Comparison of ENCODE assay signal across 20 cellular contexts in genomic region chr22:17880468-17880867, GRCh38.
DNase-seq lines count a peak whose midpoint lies in the region; ATAC-seq and TF ChIP-seq lines count a peak whose summit lies in the region.
"Had no signal": no experiment of that assay in that cellular context is flagged by ENCODE, and none has a peak within 500 bp of the region (broad histone marks: within the 10 kb centered on the region; RNA-seq: fewer than 3 reads in every experiment).

No MANE protein-coding gene starts in this region.

- H3K9me3 ChIP-seq in BLaER1 (no peaks in the 10 kb centered on the region), skeletal muscle tissue (ENCODE audit: control insufficient read depth in 3 of 3, low read length in 3 of 3) (no peaks in the 10 kb centered on the region), osteoblast (ENCODE audit: low read depth, low read length) (no peaks in the 10 kb centered on the region)

- 0 out of 2 replicates have a peak overlapping the region, but pooled peaks have one; percentile 2 for H3K9ac ChIP-seq in BLaER1
- peak overlapping the region in 2 of 3 donors; percentile 27 to 65 for H3K9ac ChIP-seq in skeletal muscle tissue (ENCODE audit: low read depth in 1 of 3, low read length in 3 of 3)
- H3K9ac ChIP-seq: BLaER1 treated with 17β-estradiol and CSF1 and Interleukin-3, amounts not matched to agents 10 nM and 100 nM; GM23248 had no signal

- H3K27ac Mint-ChIP-seq in activated CD8-positive, alpha-beta T cell treated with anti-CD3 and anti-CD28 coated beads, Interleukin-2, amount 10 ng/mL, durations not matched to agents 7 days and 5 days, result peak overlapping the region; percentile 31
- H3K27ac Mint-ChIP-seq in activated CD8-positive, alpha-beta T cell treated with anti-CD3 and anti-CD28 coated beads for 36 hours, result no peak overlapping the region
- peak overlapping the region; percentile 61 for H3K27ac Mint-ChIP-seq in nephron progenitor cell
- H3K27ac Mint-ChIP-seq: B cell; CD4-positive, alpha-beta T cell; CD8-positive, alpha-beta memory T cell had no signal

- no peak overlapping the region for H2AFZ ChIP-seq in osteoblast (ENCODE audit: low read length)
- H2AFZ ChIP-seq: GM23248 had no signal

- no peak for ATAC-seq in activated CD8-positive, alpha-beta T cell treated with anti-CD3 and anti-CD28 coated beads, Interleukin-2, amount 10 ng/mL, durations not matched to agents 7 days and 5 days
- no peak for ATAC-seq in activated CD8-positive, alpha-beta T cell treated with anti-CD3 and anti-CD28 coated beads for 36 hours
- ATAC-seq in HG03565 (IDR thresholded peaks at IDR 0.05; ENCODE audit: unreplicated experiment), result no peak
- ATAC-seq: GM12878 had no signal

- H3K27me3 ChIP-seq in BLaER1 (no peaks in the 10 kb centered on the region), skeletal muscle tissue (ENCODE audit: control insufficient read depth in 3 of 3, insufficient read depth in 3 of 3, low read length in 3 of 3) (no peaks in the 10 kb centered on the region), osteoblast (ENCODE audit: insufficient read depth, low read length) (no peaks in the 10 kb centered on the region)
- H3K27me3 ChIP-seq: BLaER1 treated with 17β-estradiol and CSF1 and Interleukin-3, amounts not matched to agents 10 nM and 100 nM had no signal

- POLR2A ChIA-PET in activated CD8-positive, alpha-beta T cell treated with anti-CD3 and anti-CD28 coated beads, Interleukin-2, amount 10 ng/mL, durations not matched to agents 7 days and 5 days (lab: Charles Lee), result no interaction called here
- POLR2A ChIA-PET in activated CD8-positive, alpha-beta T cell treated with anti-CD3 and anti-CD28 coated beads for 36 hours (lab: Charles Lee), result no interaction called here

- H3K4me1 Mint-ChIP-seq in activated CD8-positive, alpha-beta T cell treated with anti-CD3 and anti-CD28 coated beads, Interleukin-2, amount 10 ng/mL, durations not matched to agents 7 days and 5 days (ENCODE audit: low read depth), result no peaks in the 10 kb centered on the region
- H3K4me1 Mint-ChIP-seq in activated CD8-positive, alpha-beta T cell treated with anti-CD3 and anti-CD28 coated beads for 36 hours (ENCODE audit: low read depth), result no peaks in the 10 kb centered on the region
- peaks cover 23% of the 10 kb centered on the region for H3K4me1 Mint-ChIP-seq in nephron progenitor cell
- H3K4me1 Mint-ChIP-seq: B cell; CD14-positive monocyte; CD8-positive, alpha-beta memory T cell had no signal

- CTCF ChIA-PET in activated CD8-positive, alpha-beta T cell treated with anti-CD3 and anti-CD28 coated beads, Interleukin-2, amount 10 ng/mL, durations not matched to agents 7 days and 5 days (lab: Charles Lee), result interaction anchor here (2.5 kb wide), 1 partner anchor 12 kb away, joined by 5 read pairs; no protein-coding TSS in a partner anchor
- CTCF ChIA-PET in activated CD8-positive, alpha-beta T cell treated with anti-CD3 and anti-CD28 coated beads for 36 hours (lab: Charles Lee), result no interaction called here

- no peaks in the 10 kb centered on the region for H3K27me3 Mint-ChIP-seq in activated CD8-positive, alpha-beta T cell treated with anti-CD3 and anti-CD28 coated beads, Interleukin-2, amount 10 ng/mL, durations not matched to agents 7 days and 5 days (ENCODE audit: low read depth)
- H3K27me3 Mint-ChIP-seq in activated CD8-positive, alpha-beta T cell treated with anti-CD3 and anti-CD28 coated beads for 36 hours, result no peaks in the 10 kb centered on the region
- peaks cover 4% of the 10 kb centered on the region for H3K27me3 Mint-ChIP-seq in nephron progenitor cell (ENCODE audit: low read depth, poor library complexity)
- H3K27me3 Mint-ChIP-seq: B cell; CD4-positive, alpha-beta T cell; CD8-positive, alpha-beta memory T cell had no signal

- peaks cover 92% of the 10 kb centered on the region for H3K36me3 ChIP-seq in BLaER1
- H3K36me3 ChIP-seq in skeletal muscle tissue (ENCODE audit: control insufficient read depth in 3 of 3, insufficient read depth in 3 of 3, low read length in 3 of 3), result peaks cover 38 to 46% (median 46%) of the 10 kb centered on the region in 3 donors
- peaks cover 39% of the 10 kb centered on the region for H3K36me3 ChIP-seq in osteoblast (ENCODE audit: insufficient read depth, low read length)

- H3K4me3 ChIP-seq in BLaER1 (no peak overlapping the region), skeletal muscle tissue (ENCODE audit: low read length in 3 of 3) (peak overlapping the region in 1 of 3 donors; percentile 17), osteoblast (ENCODE audit: insufficient read depth, low read length) (no peak overlapping the region)
- H3K4me3 ChIP-seq: BLaER1 treated with 17β-estradiol and CSF1 and Interleukin-3, amounts not matched to agents 10 nM and 100 nM; GM12878; GM23248 had no signal

- no peaks in the 10 kb centered on the region for H3K9me3 Mint-ChIP-seq in activated CD8-positive, alpha-beta T cell treated with anti-CD3 and anti-CD28 coated beads, Interleukin-2, amount 10 ng/mL, durations not matched to agents 7 days and 5 days (ENCODE audit: insufficient read depth)
- no peaks in the 10 kb centered on the region for H3K9me3 Mint-ChIP-seq in activated CD8-positive, alpha-beta T cell treated with anti-CD3 and anti-CD28 coated beads for 36 hours
- no peaks in the 10 kb centered on the region for H3K9me3 Mint-ChIP-seq in nephron progenitor cell
- H3K9me3 Mint-ChIP-seq: CD14-positive monocyte; CD4-positive, alpha-beta T cell; CD8-positive, alpha-beta memory T cell had no signal

- no peak for TF ChIP-seq CTCF in activated CD8-positive, alpha-beta T cell treated with anti-CD3 and anti-CD28 coated beads for 36 hours (IDR thresholded peaks at IDR 0.05)
- TF ChIP-seq CTCF in nephron progenitor cell (IDR thresholded peaks at IDR 0.05), result no peak
- TF ChIP-seq CTCF in osteoblast (IDR thresholded peaks at IDR 0.05; ENCODE audit: extremely low read depth, low read depth, low read length), result no peak

- peaks cover 26% of the 10 kb centered on the region for H3K4me1 ChIP-seq in BLaER1
- H3K4me1 ChIP-seq in skeletal muscle tissue (ENCODE audit: control insufficient read depth in 3 of 3, insufficient read depth in 3 of 3, low read length in 3 of 3), result peaks cover 39 to 63% (median 49%) of the 10 kb centered on the region in 3 donors
- no peaks in the 10 kb centered on the region for H3K4me1 ChIP-seq in osteoblast (ENCODE audit: insufficient read depth, low read length)

- H3K27ac ChIP-seq in BLaER1 (no peak overlapping the region), skeletal muscle tissue (ENCODE audit: low read depth, low read length) (peak overlapping the region; percentile 79), osteoblast (ENCODE audit: low read depth, low read length) (no peak overlapping the region)
- H3K27ac ChIP-seq: 22Rv1; BLaER1 treated with 17β-estradiol and CSF1 and Interleukin-3, amounts not matched to agents 10 nM and 100 nM; GM23248 had no signal

- H3K4me2 ChIP-seq in BLaER1, result no peak overlapping the region
- no peak overlapping the region for H3K4me2 ChIP-seq in osteoblast (ENCODE audit: insufficient read depth, low read length)

- intact Hi-C loops in activated CD8-positive, alpha-beta T cell treated with anti-CD3 and anti-CD28 coated beads for 36 hours (cut with micrococcal nuclease), result no loop called here

- H3K4me3 Mint-ChIP-seq in activated CD8-positive, alpha-beta T cell treated with anti-CD3 and anti-CD28 coated beads, Interleukin-2, amount 10 ng/mL, durations not matched to agents 7 days and 5 days, result no peak overlapping the region
- H3K4me3 Mint-ChIP-seq in activated CD8-positive, alpha-beta T cell treated with anti-CD3 and anti-CD28 coated beads for 36 hours, result no peak overlapping the region
- H3K4me3 Mint-ChIP-seq in nephron progenitor cell, result no peak overlapping the region
- H3K4me3 Mint-ChIP-seq: B cell; CD14-positive monocyte; CD4-positive, alpha-beta T cell; CD8-positive, alpha-beta memory T cell had no signal

- H4K20me1 ChIP-seq in BLaER1 (peaks cover 8% of the 10 kb centered on the region), osteoblast (ENCODE audit: insufficient read depth, low read length) (peaks cover 12% of the 10 kb centered on the region)

- H3K36me3 Mint-ChIP-seq in activated CD8-positive, alpha-beta T cell treated with anti-CD3 and anti-CD28 coated beads, Interleukin-2, amount 10 ng/mL, durations not matched to agents 7 days and 5 days (ENCODE audit: low read depth), result peaks cover 4% of the 10 kb centered on the region
- H3K36me3 Mint-ChIP-seq in activated CD8-positive, alpha-beta T cell treated with anti-CD3 and anti-CD28 coated beads for 36 hours (ENCODE audit: low read depth), result peaks cover 6% of the 10 kb centered on the region
- H3K36me3 Mint-ChIP-seq in nephron progenitor cell (ENCODE audit: low read depth), result peaks cover 6% of the 10 kb centered on the region

- DNase-seq in activated CD8-positive, alpha-beta T cell treated with anti-CD3 and anti-CD28 coated beads, Interleukin-2, amount 10 ng/mL, durations not matched to agents 7 days and 5 days, result no peak
- no peak for DNase-seq in activated CD8-positive, alpha-beta T cell treated with anti-CD3 and anti-CD28 coated beads for 36 hours
- DNase-seq in nephron progenitor cell, result no peak
- no peak for DNase-seq in osteoblast (ENCODE audit: insufficient read length, low spot score, missing footprints)
- DNase-seq: CD4-positive, alpha-beta T cell; CD8-positive, alpha-beta memory T cell; DMS 273 treated with DMSO at 0.1 percent for 48 hours; DMS79; EL; GDM1; GM23248; HCEC 1CT had no signal

- peaks cover 3% of the 10 kb centered on the region for H3K79me2 ChIP-seq in osteoblast (ENCODE audit: insufficient read depth, low read length)
